14 cellular contexts compared by ENCODE assay signal in the genomic region with DNA sequence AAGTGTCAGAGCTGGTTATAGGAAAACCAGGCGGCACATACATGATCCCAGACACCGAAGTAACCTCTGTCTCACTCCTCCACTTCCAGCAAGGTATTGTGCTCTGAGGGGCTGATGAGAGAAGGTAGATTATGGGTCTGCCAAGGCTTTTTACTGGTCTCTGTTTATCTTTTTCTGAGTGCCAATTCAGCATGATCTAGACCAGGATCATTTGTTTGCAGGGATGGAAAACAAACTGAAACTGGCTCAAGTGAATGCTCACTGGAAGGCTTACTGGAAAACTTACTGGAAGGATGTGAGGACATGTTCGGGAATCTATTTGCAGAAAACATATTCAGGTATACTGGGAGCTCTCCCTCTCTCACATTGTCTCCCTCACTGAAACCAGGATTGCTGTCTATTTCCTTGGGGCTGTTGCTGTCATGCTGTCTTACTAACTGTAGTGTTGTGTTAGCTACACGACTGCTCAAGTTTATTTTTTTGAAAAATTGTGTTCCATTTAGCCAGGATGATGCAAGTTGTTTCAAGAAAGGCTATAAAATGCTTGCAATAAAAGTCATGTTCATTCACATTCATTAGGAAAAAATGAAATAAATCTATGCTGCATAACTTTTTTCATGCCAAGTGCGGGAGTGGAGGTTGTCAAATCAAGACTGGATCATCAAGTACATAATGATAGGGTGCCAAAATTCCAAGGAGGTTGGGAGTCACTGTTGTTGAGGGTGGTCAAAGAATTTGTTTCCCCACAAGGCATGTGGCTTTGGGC. TPM values are rescaled to one million over a fixed set of nuclear protein-coding genes. Genes with fewer than 3 reads are reported as not detected.
DNase-seq lines count a peak whose midpoint lies in the region; ATAC-seq, FAIRE-seq and TF ChIP-seq lines count a peak whose summit lies in the region.
"Had no signal": no experiment of that assay in that cellular context is flagged by ENCODE, and none has a peak within 500 bp of the region (broad histone marks: within the 10 kb centered on the region; RNA-seq: fewer than 3 reads in every experiment).

No MANE protein-coding gene starts in this region.

- H3K4me3 ChIP-seq in H1 (ENCODE audit: extremely low read depth in 1 of 4, insufficient read depth in 2 of 4, low read depth in 3 of 4, low read length in 4 of 4) (no peak overlapping the region), H7 (ENCODE audit: insufficient read depth, low read depth, low read length) (no peak overlapping the region)
- H3K4me3 ChIP-seq: BLaER1 had no signal

- no peak overlapping the region for H3K14ac ChIP-seq in H1 (ENCODE audit: insufficient read length)

- no peak overlapping the region for H3K56ac ChIP-seq in H1 (replicated peaks; ENCODE audit: insufficient read length, low read depth, low read length)

- H3K4me3 Mint-ChIP-seq in activated CD4-positive, alpha-beta memory T cell treated with anti-CD3 and anti-CD28 coated beads for 36 hours, result no peak overlapping the region
- H3K4me3 Mint-ChIP-seq: activated naive CD8-positive, alpha-beta T cell; stimulated activated effector memory CD8-positive, alpha-beta T cell treated with anti-CD3 and anti-CD28 coated beads, Interleukin-12 subunit alpha, Interleukin-12 subunit beta, amount 100 ng/mL, for 72 hours had no signal

- no peak for TF ChIP-seq RAD21 in H1 (IDR thresholded peaks at IDR 0.05 in 1 of 2, conservative IDR thresholded peaks at IDR 0.05 in 1 of 2; ENCODE audit: low read depth in 2 of 2, low read length in 2 of 2)

- no peak for TF ChIP-seq POLR2A in H1 (IDR thresholded peaks at IDR 0.05; ENCODE audit: control extremely low read depth in 1 of 2, low read depth in 2 of 2, low read length in 2 of 2)

- H2BK15ac ChIP-seq in H1 (ENCODE audit: low read length), result no peak overlapping the region

- H3K9me3 Mint-ChIP-seq in activated CD4-positive, alpha-beta memory T cell treated with anti-CD3 and anti-CD28 coated beads for 36 hours, result no peaks in the 10 kb centered on the region
- H3K9me3 Mint-ChIP-seq: stimulated activated effector memory CD8-positive, alpha-beta T cell treated with anti-CD3 and anti-CD28 coated beads, Interleukin-12 subunit alpha, Interleukin-12 subunit beta, amount 100 ng/mL, for 72 hours had no signal

- H3K79me1 ChIP-seq in H1 (ENCODE audit: low read depth, low read length), result no peaks in the 10 kb centered on the region

- H3K36me3 ChIP-seq in H1 (ENCODE audit: control insufficient read depth in 2 of 4, insufficient read depth in 4 of 4, low read length in 3 of 4) (no peaks in the 10 kb centered on the region), H7 (replicated peaks; ENCODE audit: control insufficient read depth, insufficient read depth, low read length) (no peaks in the 10 kb centered on the region)
- H3K36me3 ChIP-seq: BLaER1 had no signal

- H2BK12ac ChIP-seq in H1 (ENCODE audit: low read depth, low read length), result no peak overlapping the region

- H3K27me3 Mint-ChIP-seq in activated CD4-positive, alpha-beta memory T cell treated with anti-CD3 and anti-CD28 coated beads for 36 hours, result peaks cover 9% of the 10 kb centered on the region

- no peak overlapping the region for H3K18ac ChIP-seq in H1 (ENCODE audit: extremely low read depth, low read length)

- no peak overlapping the region for H2BK5ac ChIP-seq in H1 (ENCODE audit: low read depth, low read length)

- H3K9ac ChIP-seq in H1 (replicated peaks in 1 of 4; ENCODE audit: extremely low read depth in 1 of 4, low read depth in 3 of 4, low read length in 3 of 4), result no peak overlapping the region
- H3K9ac ChIP-seq: BLaER1 had no signal

- H4K20me1 ChIP-seq in H1 (replicated peaks in 1 of 2; ENCODE audit: control insufficient read depth in 1 of 2, insufficient read depth in 2 of 2, low read length in 2 of 2), result no peaks in the 10 kb centered on the region
- H4K20me1 ChIP-seq: BLaER1 had no signal

- H4K8ac ChIP-seq in H1 (ENCODE audit: extremely low read depth, insufficient read depth, low read length), result no peak overlapping the region

- intact Hi-C loops in activated CD4-positive, alpha-beta memory T cell treated with anti-CD3 and anti-CD28 coated beads for 36 hours (cut with micrococcal nuclease), result no loop called here

- H3K4ac ChIP-seq in H1 (replicated peaks; ENCODE audit: insufficient read length, low read depth, low read length), result no peak overlapping the region

- DNase-seq in AG08396 (ENCODE audit: low spot score), result peak; percentile 22
- peak; percentile 32 for DNase-seq in NCI-H2029 (lab: John Stamatoyannopoulos, UW)
- no peak for DNase-seq in H1 (ENCODE audit: low read depth in 1 of 2, low spot score in 2 of 2)
- peak; percentile 42 for DNase-seq in omental fat pad (ENCODE audit: low spot score)
- no peak for DNase-seq in NCI-H524 treated with DMSO at 0.1 percent for 48 hours (lab: John Stamatoyannopoulos, UW)
- DNase-seq in H7, result no peak
- DNase-seq in activated CD4-positive, alpha-beta memory T cell treated with anti-CD3 and anti-CD28 coated beads for 36 hours, result no peak
- no peak for DNase-seq in NOMO-1 (lab: John Stamatoyannopoulos, UW; ENCODE audit: unreplicated experiment in 2 of 2)
- DNase-seq: activated CD8-positive, alpha-beta memory T cell treated with anti-CD3 and anti-CD28 coated beads for 24 hours; MM.1S had no signal

- H3K36me3 Mint-ChIP-seq in activated CD4-positive, alpha-beta memory T cell treated with anti-CD3 and anti-CD28 coated beads for 36 hours, result no peaks in the 10 kb centered on the region
- H3K36me3 Mint-ChIP-seq: activated naive CD8-positive, alpha-beta T cell; stimulated activated effector memory CD8-positive, alpha-beta T cell treated with anti-CD3 and anti-CD28 coated beads, Interleukin-12 subunit alpha, Interleukin-12 subunit beta, amount 100 ng/mL, for 72 hours had no signal

- TF ChIP-seq EP300 in H1 (IDR thresholded peaks at IDR 0.05; ENCODE audit: borderline replicate concordance in 1 of 2, low read depth in 2 of 2, low read length in 2 of 2), result no peak

- no peak overlapping the region for H3K27ac ChIP-seq in H1 (ENCODE audit: low read depth, low read length)
- H3K27ac ChIP-seq: BLaER1 had no signal

- no peak overlapping the region for H4K5ac ChIP-seq in H1 (ENCODE audit: insufficient read length, low read depth, low read length)

- POLR2A ChIA-PET in H1 (lab: Charles Lee; ENCODE audit: partially characterized antibody), result no interaction called here
- POLR2A ChIA-PET in activated CD4-positive, alpha-beta memory T cell treated with anti-CD3 and anti-CD28 coated beads for 36 hours (lab: Charles Lee), result no interaction called here

- H3K23ac ChIP-seq in H1 (ENCODE audit: insufficient read length), result no peak overlapping the region

- H3K9me3 ChIP-seq in H1 (ENCODE audit: insufficient read depth in 2 of 2, low read depth in 1 of 2, low read length in 1 of 2), result no peaks in the 10 kb centered on the region
- H3K9me3 ChIP-seq: BLaER1 had no signal

- ATAC-seq in omental fat pad (ENCODE audit: low FRiP score), result peak; percentile 85
- ATAC-seq: HCT116; stimulated activated effector memory CD8-positive, alpha-beta T cell treated with anti-CD3 and anti-CD28 coated beads, Interleukin-12 subunit alpha, Interleukin-12 subunit beta, amount 100 ng/mL, for 72 hours had no signal

- TF ChIP-seq CTCF in H1 (IDR thresholded peaks at IDR 0.05; ENCODE audit: control extremely low read depth in 1 of 3, insufficient read depth in 1 of 3, low read depth in 1 of 3, low read length in 3 of 3) (no peak), omental fat pad (IDR thresholded peaks at IDR 0.05) (no peak)

- FAIRE-seq in H1 (lab: Jason Lieb, UNC), result no peak

- H3K79me2 ChIP-seq in H1 (ENCODE audit: control insufficient read depth in 1 of 2, insufficient read depth in 2 of 2, low read length in 2 of 2), result no peaks in the 10 kb centered on the region

- H2AFZ ChIP-seq in H1 (ENCODE audit: low read length), result 0 out of 2 replicates have a peak overlapping the region, but pooled peaks have one; percentile 61

- H3K27me3 ChIP-seq in H1 (replicated peaks in 1 of 4; ENCODE audit: control insufficient read depth in 3 of 4, extremely low read depth in 1 of 4, insufficient read depth in 3 of 4, low read length in 3 of 4) (no peaks in the 10 kb centered on the region), H7 (ENCODE audit: control insufficient read depth, insufficient read depth, low read length) (no peaks in the 10 kb centered on the region)
- H3K27me3 ChIP-seq: BLaER1 had no signal

- no peaks in the 10 kb centered on the region for H3K4me1 ChIP-seq in H1 (replicated peaks in 1 of 4; ENCODE audit: control insufficient read depth in 3 of 4, insufficient read depth in 4 of 4, low read length in 3 of 4)

- 86% methylated on average over 5 of the region's 5 CpGs; no CpG with 5 or more reads in 1 of the 2 experiments for WGBS in H1 (ENCODE audit: extremely low coverage in 1 of 2, insufficient coverage in 1 of 2, insufficient read length in 1 of 2, insufficient replicate concordance in 2 of 2, low coverage in 1 of 2, low lambda C conversion rate in 2 of 2, missing lambda C conversion rate in 1 of 2), 2 experiments

- no peak overlapping the region for H2BK120ac ChIP-seq in H1 (replicated peaks; ENCODE audit: low read depth, low read length)

- no peak overlapping the region for H3K27ac Mint-ChIP-seq in activated CD4-positive, alpha-beta memory T cell treated with anti-CD3 and anti-CD28 coated beads for 36 hours
- H3K27ac Mint-ChIP-seq: activated naive CD8-positive, alpha-beta T cell; stimulated activated effector memory CD8-positive, alpha-beta T cell treated with anti-CD3 and anti-CD28 coated beads, Interleukin-12 subunit alpha, Interleukin-12 subunit beta, amount 100 ng/mL, for 72 hours had no signal

- CTCF ChIA-PET in H1 (lab: Charles Lee; ENCODE audit: partially characterized antibody), result interaction anchor here (0.8 to 1.6 kb wide), 4 partner anchors 9 to 100 kb away, joined by 3 to 5 read pairs (median 4); no protein-coding TSS in a partner anchor
- CTCF ChIA-PET in activated CD4-positive, alpha-beta memory T cell treated with anti-CD3 and anti-CD28 coated beads for 36 hours (lab: Charles Lee), result interaction anchor here (1.2 kb wide), 1 partner anchor 135 kb away, joined by 3 read pairs; no protein-coding TSS in a partner anchor

- no peaks in the 10 kb centered on the region for H3K23me2 ChIP-seq in H1 (ENCODE audit: low read depth, low read length)

- H4K91ac ChIP-seq in H1 (replicated peaks; ENCODE audit: insufficient read length, low read length), result no peak overlapping the region

- H3K4me2 ChIP-seq in H1 (ENCODE audit: insufficient read depth in 1 of 2, low read depth in 2 of 2, low read length in 2 of 2), result no peak overlapping the region
- H3K4me2 ChIP-seq: BLaER1 had no signal

- H3K4me1 Mint-ChIP-seq in activated CD4-positive, alpha-beta memory T cell treated with anti-CD3 and anti-CD28 coated beads for 36 hours (ENCODE audit: low read depth), result no peaks in the 10 kb centered on the region
- H3K4me1 Mint-ChIP-seq: stimulated activated effector memory CD8-positive, alpha-beta T cell treated with anti-CD3 and anti-CD28 coated beads, Interleukin-12 subunit alpha, Interleukin-12 subunit beta, amount 100 ng/mL, for 72 hours had no signal

- H2BK20ac ChIP-seq in H1 (ENCODE audit: low read length), result no peak overlapping the region

- H2AK5ac ChIP-seq in H1 (ENCODE audit: low read depth, low read length), result no peak overlapping the region

RNA-seq across cellular contexts. Expression of a gene that starts 37.0 kb away (rescaled TPM):
- total RNA-seq in H1 (2021; fragmentation: NEBNext Ultra II Directional; extraction: Animal tissue kit (Norgen Biotek cat#: 25700)), result 0.39 and 0.54 TPM in 2 replicates
- 0.15 and 0.28 TPM in 2 replicates for polyA plus RNA-seq in H1 (2011; rRNA removed)
- 0.21 TPM for polyA plus RNA-seq in H1 (2011; cell fraction: cytosol; rRNA removed)
- 0.47 TPM for polyA plus RNA-seq in H1 (2011; cell fraction: nucleus; rRNA removed)
- 0.16 to 0.28 TPM (median 0.18 TPM) in 4 replicates for polyA plus RNA-seq in H1 (2012, experiment 1 of 2)
- not detected for polyA plus RNA-seq in H1 (2012, experiment 2 of 2)
- 0.24 TPM for polyA plus RNA-seq in H1 (2013, experiment 1 of 2)
- polyA plus RNA-seq in H1 (2013, experiment 2 of 2), result 0.28 TPM
- 0.38 and 0.56 TPM in 2 replicates for polyA minus RNA-seq in H1 (2011; rRNA and poly(A)+ RNA removed)
- 1.1 TPM for polyA minus RNA-seq in H1 (2011; cell fraction: cytosol; rRNA and poly(A)+ RNA removed)
- polyA minus RNA-seq in H1 (2011; cell fraction: nucleus; rRNA and poly(A)+ RNA removed), result 1.7 TPM
- 10 to 100 TPM in 3 of 4 donors, 1 to 10 TPM in 1; 9.5 to 23.8 (median 14.4) TPM for total RNA-seq in omental fat pad
- 0.14 and 0.22 TPM in 2 replicates for total RNA-seq in H7 (2014; rRNA removed; shearing (Covaris generic))
- under 1 TPM; 0.12 to 0.15 TPM for total RNA-seq in activated CD4-positive, alpha-beta memory T cell treated with anti-CD3 and anti-CD28 coated beads for 36 hours

Comparison
In these comparisons a context has a peak if more than half of its experiments do, and no peak if none do; other contexts are left out.
1. DNase-seq: peak in AG08396 (single experiment), NCI-H2029 (single experiment) and omental fat pad (single experiment); none in H1 (0 of 2), NCI-H524 treated with DMSO at 0.1 percent for 48 hours (single experiment), H7 (single experiment), activated CD4-positive, alpha-beta memory T cell treated with anti-CD3 and anti-CD28 coated beads for 36 hours (single experiment) and NOMO-1 (0 of 2).